In the genomic region with DNA sequence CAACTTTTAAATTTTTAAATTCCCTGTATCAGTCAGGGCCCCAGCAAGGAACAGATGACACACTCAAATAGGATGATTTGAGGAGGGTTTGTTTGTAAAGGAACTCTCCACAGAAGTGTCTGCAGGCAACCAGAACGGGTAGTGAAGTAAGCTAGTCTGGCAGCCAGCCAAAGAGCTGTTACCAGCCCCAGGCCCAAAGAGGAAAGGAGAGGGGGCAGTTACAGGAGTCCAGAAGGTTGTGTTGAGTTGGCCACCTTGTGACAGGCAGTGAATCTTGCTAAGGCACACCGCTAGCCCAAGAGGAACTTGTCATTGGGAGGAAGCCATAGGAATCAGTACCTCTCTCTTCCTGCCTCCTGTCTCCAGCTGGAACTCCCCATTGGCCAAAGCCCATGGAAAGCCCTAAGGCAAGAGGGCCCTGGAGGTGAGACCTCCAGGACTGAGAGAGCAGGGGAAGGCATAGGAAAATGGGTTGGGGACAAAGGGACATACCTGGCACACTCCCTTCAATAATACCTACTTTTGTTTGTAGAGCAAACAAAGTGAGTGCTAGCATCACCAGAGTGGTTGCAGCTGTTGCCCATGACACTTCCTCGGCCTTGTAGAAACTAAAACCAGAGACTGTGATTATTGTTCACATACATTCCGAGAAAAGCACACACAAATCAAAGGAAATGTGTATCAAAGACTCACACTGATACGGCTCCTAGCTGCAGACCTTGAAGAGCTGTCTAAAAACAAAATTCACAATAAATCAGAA, we compare ENCODE assay signal across 12 cellular contexts. TPM values are rescaled to one million over a fixed set of nuclear protein-coding genes. Genes with fewer than 3 reads are reported as not detected.
A peak's percentile ranks its signal among the peaks of the same experiment; 100 is the strongest.
DNase-seq lines count a peak whose midpoint lies in the region; ATAC-seq, FAIRE-seq and TF ChIP-seq lines count a peak whose summit lies in the region.
"Had no signal": no experiment of that assay in that cellular context is flagged by ENCODE, and none has a peak within 500 bp of the region (broad histone marks: within the 10 kb centered on the region; RNA-seq: fewer than 3 reads in every experiment).

No MANE protein-coding gene starts in this region.

- H3K4me3 ChIP-seq in HepG2 (replicated peaks in 1 of 3; ENCODE audit: insufficient read depth in 1 of 3, low read depth in 2 of 3, low read length in 3 of 3) (no peak overlapping the region), right lobe of liver (no peak overlapping the region), K562 (no peak overlapping the region), sigmoid colon (no peak overlapping the region)
- H3K4me3 ChIP-seq: MG63 had no signal

- intact Hi-C loops in HepG2 (cut with micrococcal nuclease; ENCODE audit: unreplicated experiment) = loop anchor here (5.0 kb wide), 1 partner anchor 40 kb away; no protein-coding TSS in a partner anchor
- intact Hi-C loops in right lobe of liver (cut with DNase I) = no loop called here
- intact Hi-C loops in K562 (cut with micrococcal nuclease) = loop anchor here (5.0 to 10.0 kb wide), 2 partner anchors 290 to 633 kb away; partner anchors contain the start of gene CYP51A1
- intact Hi-C loops in sigmoid colon (cut with DNase I) = no loop called here

- no TSS peak for BruUV-seq in HepG2 (replicated peaks; lab: Mats Ljungman, UMichigan)
- BruUV-seq in K562 (replicated peaks; lab: Mats Ljungman, UMichigan) = no TSS peak

- H3K9ac ChIP-seq in HepG2 (ENCODE audit: insufficient read depth, low read depth, low read length) (no peak overlapping the region), K562 (ENCODE audit: insufficient read depth in 1 of 2, low read depth in 2 of 2, low read length in 2 of 2) (no peak overlapping the region)

- no peaks in the 10 kb centered on the region for H4K20me1 ChIP-seq in HepG2 (ENCODE audit: insufficient read depth, low read length)
- H4K20me1 ChIP-seq in K562 (replicated peaks; ENCODE audit: control insufficient read depth, insufficient read depth, low read length) = no peaks in the 10 kb centered on the region

- peaks cover 21% of the 10 kb centered on the region for H3K4me1 ChIP-seq in HepG2 (ENCODE audit: insufficient read depth, low read length)
- no peaks in the 10 kb centered on the region for H3K4me1 ChIP-seq in right lobe of liver
- H3K4me1 ChIP-seq in K562 (replicated peaks in 1 of 2; ENCODE audit: control insufficient read depth in 2 of 2, insufficient read depth in 2 of 2, low read length in 2 of 2) = peaks cover 14 to 20% of the 10 kb centered on the region in 2 experiments
- peaks cover 0 to 8% (median 0%) of the 10 kb centered on the region in 4 donors for H3K4me1 ChIP-seq in sigmoid colon

- H3K27ac ChIP-seq in HepG2 (ENCODE audit: extremely low read length, insufficient read depth, low read length) (no peak overlapping the region), right lobe of liver (no peak overlapping the region), K562 (ENCODE audit: extremely low read depth, low read depth, low read length) (no peak overlapping the region), sigmoid colon (no peak overlapping the region)

- in situ Hi-C loops in HepG2 (cut with HindIII; ENCODE audit: extremely low pct_ligation_motif_present, low pct_unique_long_range_greater_than_20kb) (no loop called here), K562 (cut with MboI) (loop anchor here (10.0 kb wide), 1 partner anchor 587 kb away; no protein-coding TSS in a partner anchor), GM13977 (cut with MboI; ENCODE audit: low pct_unique_long_range_greater_than_20kb, low sequenced_read_pairs, unreplicated experiment) (no loop called here)

- POLR2A ChIA-PET in HepG2 (lab: Yijun Ruan, JAX) = interaction anchor here (1.4 kb wide), 1 partner anchor 25 kb away, joined by 3 read pairs; the partner anchor contains the start of gene GATAD1
- POLR2A ChIA-PET in K562 (lab: Yijun Ruan, JAX) = interaction anchor here (0.9 kb wide), 1 partner anchor 8 kb away, joined by 8 read pairs; no protein-coding TSS in a partner anchor

- no peaks in the 10 kb centered on the region for H3K79me2 ChIP-seq in HepG2 (ENCODE audit: insufficient read depth, low read length)
- no peaks in the 10 kb centered on the region for H3K79me2 ChIP-seq in K562 (ENCODE audit: control insufficient read depth, insufficient read depth, low read length)

- H3K4me2 ChIP-seq in HepG2 (ENCODE audit: low read depth, low read length) (peak overlapping the region; percentile 24; the same call in 1 of the 2 replicates), K562 (ENCODE audit: insufficient read depth, low read length) (no peak overlapping the region)

- DNase-seq in HepG2 (ENCODE audit: low spot score) = no peak
- no peak for DNase-seq in right lobe of liver
- DNase-seq in NCI-H510A (lab: John Stamatoyannopoulos, UW) = peak; percentile 58
- peak in 3 of 4 experiments; percentile 26 to 59 (median 33) for DNase-seq in K562 (ENCODE audit: extremely low read depth in 1 of 4, low spot score in 3 of 4)
- no peak for DNase-seq in sigmoid colon
- DNase-seq in EL = no peak
- DNase-seq in GM13977 (ENCODE audit: low spot score) = no peak
- DNase-seq: amniotic stem cell; MG63; stimulated activated CD8-positive, alpha-beta memory T cell treated with anti-CD3 and anti-CD28 coated beads, Interleukin-4, amount 100 ng/mL, for 48 hours had no signal

- TF ChIP-seq EP300 in HepG2 (IDR thresholded peaks at IDR 0.05; ENCODE audit: low read depth in 2 of 2, low read length in 2 of 2) = no peak
- TF ChIP-seq EP300 in HepG2 (CRISPR knock-in tag; IDR thresholded peaks at IDR 0.05; ENCODE audit: borderline replicate concordance) = no peak
- TF ChIP-seq EP300 in K562 (IDR thresholded peaks at IDR 0.05; ENCODE audit: low read length) = no peak
- no peak for TF ChIP-seq EP300 in sigmoid colon (IDR thresholded peaks at IDR 0.05)

- TF ChIP-seq RAD21 in HepG2 (CRISPR knock-in tag; IDR thresholded peaks at IDR 0.05) (no peak), K562 (CRISPR knock-in tag; conservative IDR thresholded peaks at IDR 0.05 in 1 of 2, IDR thresholded peaks at IDR 0.05 in 1 of 2) (no peak)

- H2AFZ ChIP-seq in HepG2 (ENCODE audit: low read length) = no peak overlapping the region
- H2AFZ ChIP-seq in K562 (ENCODE audit: low read depth, low read length) = peak overlapping the region; percentile 41

- ATAC-seq in HepG2 (no peak), right lobe of liver (no peak), K562 (no peak), GM18520 (IDR thresholded peaks at IDR 0.05; ENCODE audit: unreplicated experiment) (no peak)

- TF ChIP-seq POLR2A in HepG2 (IDR thresholded peaks at IDR 0.05; ENCODE audit: insufficient read depth in 1 of 2, low read depth in 2 of 2, low read length in 2 of 2) = no peak
- TF ChIP-seq POLR2A in right lobe of liver (IDR thresholded peaks at IDR 0.05) = no peak
- no peak for TF ChIP-seq POLR2A in K562 (conservative IDR thresholded peaks at IDR 0.05)
- TF ChIP-seq POLR2A in sigmoid colon (IDR thresholded peaks at IDR 0.05) = no peak

- FAIRE-seq in HepG2 (lab: Jason Lieb, UNC) (no peak), K562 (lab: Jason Lieb, UNC) (no peak)

- no peaks in the 10 kb centered on the region for H3K36me3 ChIP-seq in HepG2 (replicated peaks in 1 of 2; ENCODE audit: control insufficient read depth in 1 of 2, insufficient read depth in 2 of 2, low read length in 2 of 2)
- H3K36me3 ChIP-seq in right lobe of liver = no peaks in the 10 kb centered on the region
- no peaks in the 10 kb centered on the region; the same call in 2 of the 3 replicates for H3K36me3 ChIP-seq in K562 (ENCODE audit: control insufficient read depth, insufficient read depth, low read length)
- no peaks in the 10 kb centered on the region for H3K36me3 ChIP-seq in sigmoid colon
- H3K36me3 ChIP-seq: MG63 had no signal

- H3K9me3 ChIP-seq in HepG2 (ENCODE audit: low read length) (no peaks in the 10 kb centered on the region), right lobe of liver (no peaks in the 10 kb centered on the region), K562 (replicated peaks; ENCODE audit: control insufficient read depth, insufficient read depth, low read depth, low read length) (no peaks in the 10 kb centered on the region), sigmoid colon (no peaks in the 10 kb centered on the region)
- H3K9me3 ChIP-seq: MG63 had no signal

- no peaks in the 10 kb centered on the region for H3K27me3 ChIP-seq in HepG2 (ENCODE audit: control insufficient read depth in 1 of 2, insufficient read depth in 2 of 2, low read length in 2 of 2)
- no peaks in the 10 kb centered on the region for H3K27me3 ChIP-seq in right lobe of liver
- no peaks in the 10 kb centered on the region for H3K27me3 ChIP-seq in K562 (ENCODE audit: control insufficient read depth in 2 of 2, insufficient read depth in 2 of 2, low read length in 2 of 2)
- H3K27me3 ChIP-seq in sigmoid colon = peaks cover 0 to 5% (median 0%) of the 10 kb centered on the region in 3 donors
- H3K27me3 ChIP-seq: MG63 had no signal

- no peak for TF ChIP-seq CTCF in HepG2 (CRISPR knock-in tag; IDR thresholded peaks at IDR 0.05)
- no peak for TF ChIP-seq CTCF in right lobe of liver (IDR thresholded peaks at IDR 0.05)
- TF ChIP-seq CTCF in K562 (IDR thresholded peaks at IDR 0.05 in 2 of 3, conservative IDR thresholded peaks at IDR 0.05 in 1 of 3; ENCODE audit: insufficient read depth in 2 of 3, low read depth in 1 of 3, low read length in 3 of 3) = no peak
- TF ChIP-seq CTCF in sigmoid colon (IDR thresholded peaks at IDR 0.05) = no peak
- TF ChIP-seq CTCF in GM13977 (IDR thresholded peaks at IDR 0.05; ENCODE audit: extremely low read depth, insufficient read depth, missing control alignments) = no peak

- 1% methylated on average over 4 of the region's 5 CpGs for WGBS in HepG2 (ENCODE audit: low lambda C conversion rate)
- 57% methylated on average over 4 of the region's 5 CpGs for WGBS in right lobe of liver (ENCODE audit: insufficient coverage, low coverage, low lambda C conversion rate, missing lambda C conversion rate)
- 25% methylated on average over 5 of the region's 5 CpGs for WGBS in K562 (ENCODE audit: insufficient coverage, low coverage, missing lambda C conversion rate)
- WGBS in sigmoid colon, 2 donors = 23 to 44% methylated on average over 5 of the region's 5 CpGs

- no peaks in the 10 kb centered on the region for H3K9me1 ChIP-seq in K562 (ENCODE audit: control insufficient read depth, insufficient read depth, low read length)

- CTCF ChIA-PET in HepG2 (lab: Yijun Ruan, JAX; ENCODE audit: low intra/inter-chr PET ratio, low total read pairs) = no interaction called here
- CTCF ChIA-PET in K562 (lab: Yijun Ruan, JAX; ENCODE audit: low intra/inter-chr PET ratio) = no interaction called here

RNA-seq across cellular contexts. Expression of gene GATAD1, which starts 25.4 kb away (rescaled TPM):
- 16.2 and 20.6 TPM in 2 replicates for total RNA-seq in HepG2 (2016; rRNA removed; fragmentation: Illumina TruSeq; extraction: Trizol)
- 4.8 and 5.2 TPM in 2 replicates for total RNA-seq in HepG2 (2016; cell fraction: cytosol; rRNA removed; fragmentation: Illumina TruSeq; extraction: Trizol; ENCODE audit: low read depth)
- total RNA-seq in HepG2 (2016; cell fraction: insoluble cytoplasmic fraction; rRNA removed; fragmentation: Illumina TruSeq; extraction: Trizol) = 16.4 and 19.7 TPM in 2 replicates
- 14.5 and 15.8 TPM in 2 replicates for total RNA-seq in HepG2 (2016; cell fraction: membrane; rRNA removed; fragmentation: Illumina TruSeq; extraction: Trizol)
- total RNA-seq in HepG2 (2016; cell fraction: nucleus; rRNA removed; fragmentation: Illumina TruSeq; extraction: Trizol) = 23.8 and 26.1 TPM in 2 replicates
- polyA plus RNA-seq in HepG2 (2011; rRNA removed) = 36.3 and 42.1 TPM in 2 replicates
- polyA plus RNA-seq in HepG2 (2011; cell fraction: cytosol; rRNA removed) = 16.2 and 22.4 TPM in 2 replicates
- polyA plus RNA-seq in HepG2 (2011; cell fraction: nucleus; rRNA removed) = 23.9 and 33.1 TPM in 2 replicates
- polyA plus RNA-seq in HepG2 (2012) = 23.9 and 25.0 TPM in 2 replicates
- polyA plus RNA-seq in HepG2 (2016; cell fraction: cytosol; fragmentation: Illumina TruSeq; extraction: Trizol; ENCODE audit: low read depth) = 4.0 and 4.5 TPM in 2 replicates
- polyA plus RNA-seq in HepG2 (2016; cell fraction: insoluble cytoplasmic fraction; fragmentation: Illumina TruSeq; extraction: Trizol; ENCODE audit: low read depth) = 21.6 and 22.3 TPM in 2 replicates
- polyA plus RNA-seq in HepG2 (2016; cell fraction: membrane; fragmentation: Illumina TruSeq; extraction: Trizol; ENCODE audit: low read depth) = 9.4 and 11.1 TPM in 2 replicates
- polyA plus RNA-seq in HepG2 (2016; cell fraction: nucleus; fragmentation: Illumina TruSeq; extraction: Trizol; ENCODE audit: insufficient read depth, low read depth) = 46.3 and 50.1 TPM in 2 replicates
- 19.0 and 26.5 TPM in 2 replicates for polyA minus RNA-seq in HepG2 (2011; rRNA and poly(A)+ RNA removed; ENCODE audit: low replicate concordance)
- polyA minus RNA-seq in HepG2 (2011; cell fraction: cytosol; rRNA and poly(A)+ RNA removed) = 11.0 and 14.0 TPM in 2 replicates
- polyA minus RNA-seq in HepG2 (2011; cell fraction: nucleus; rRNA and poly(A)+ RNA removed) = 64.0 and 72.0 TPM in 2 replicates
- 10 to 100 TPM; 11.5 to 16.8 (median 14.0) TPM for total RNA-seq in right lobe of liver
- 74.9 and 145 TPM in 2 replicates for total RNA-seq in K562 (2011; cell fraction: chromatin; rRNA removed; ENCODE audit: low replicate concordance)
- total RNA-seq in K562 (2011; cell fraction: nucleolus; rRNA removed) = 54.0 and 59.3 TPM in 2 replicates
- 82.3 and 137 TPM in 2 replicates for total RNA-seq in K562 (2011; cell fraction: nucleoplasm; rRNA removed)
- 24.6 and 34.7 TPM in 2 replicates for total RNA-seq in K562 (2014; rRNA removed)
- 34.3 and 37.4 TPM in 2 replicates for total RNA-seq in K562 (2014; rRNA removed; fragmentation: Illumina TruSeq; extraction: Trizol)
- total RNA-seq in K562 (2015; rRNA removed; fragmentation: Illumina TruSeq; extraction: Trizol) = 34.6 and 37.1 TPM in 2 replicates
- 25.0 and 27.5 TPM in 2 replicates for total RNA-seq in K562 (2021)
- 54.9 and 67.7 TPM in 2 replicates for polyA plus RNA-seq in K562 (2011; rRNA removed)
- polyA plus RNA-seq in K562 (2011; cell fraction: cytosol; rRNA removed) = 21.4 and 35.1 TPM in 2 replicates
- 47.7 TPM in 2 replicates for polyA plus RNA-seq in K562 (2011; cell fraction: nucleus; rRNA removed)
- 19.0 and 41.6 TPM in 2 replicates for polyA plus RNA-seq in K562 (2012)
- 34.1 and 40.8 TPM in 2 replicates for polyA plus RNA-seq in K562 (2014; fragmentation: Illumina TruSeq; extraction: Trizol)
- polyA plus RNA-seq in K562 (2014; fragmentation: Nextera tagmentation; extraction: Ambion mirVana) = 1 to 10 TPM; 9.3 to 9.4 TPM
- polyA plus RNA-seq in K562 (2014; rRNA removed) = 37.2 and 39.2 TPM in 2 replicates
- 44.5 and 46.3 TPM in 2 replicates for polyA minus RNA-seq in K562 (2011; rRNA and poly(A)+ RNA removed)
- polyA minus RNA-seq in K562 (2011; cell fraction: cytosol; rRNA and poly(A)+ RNA removed) = 13.2 and 19.8 TPM in 2 replicates
- polyA minus RNA-seq in K562 (2011; cell fraction: nucleus; rRNA and poly(A)+ RNA removed) = 59.0 and 88.5 TPM in 2 replicates
- 10 to 100 TPM; 26.5 to 57.1 (median 47.7) TPM for total RNA-seq in sigmoid colon
- 10 to 100 TPM; 14.8 to 16.8 (median 15.0) TPM for polyA plus RNA-seq in sigmoid colon

RNA-seq across cellular contexts. Expression of gene ERVW-1, which starts 55.9 kb away (rescaled TPM):
- not detected in 2 replicates for total RNA-seq in HepG2 (2016; rRNA removed; fragmentation: Illumina TruSeq; extraction: Trizol)
- total RNA-seq in HepG2 (2016; cell fraction: cytosol; rRNA removed; fragmentation: Illumina TruSeq; extraction: Trizol; ENCODE audit: low read depth) = not detected in 2 replicates
- not detected in 2 replicates for total RNA-seq in HepG2 (2016; cell fraction: insoluble cytoplasmic fraction; rRNA removed; fragmentation: Illumina TruSeq; extraction: Trizol)
- total RNA-seq in HepG2 (2016; cell fraction: membrane; rRNA removed; fragmentation: Illumina TruSeq; extraction: Trizol) = not detected in 2 replicates
- not detected in 2 replicates for total RNA-seq in HepG2 (2016; cell fraction: nucleus; rRNA removed; fragmentation: Illumina TruSeq; extraction: Trizol)
- not detected in 2 replicates for polyA plus RNA-seq in HepG2 (2011; rRNA removed)
- polyA plus RNA-seq in HepG2 (2011; cell fraction: cytosol; rRNA removed) = not detected in 2 replicates
- polyA plus RNA-seq in HepG2 (2011; cell fraction: nucleus; rRNA removed) = 0.05 TPM in 1 of 2 replicates, not detected in the other
- polyA plus RNA-seq in HepG2 (2012) = 0.27 and 0.28 TPM in 2 replicates
- polyA plus RNA-seq in HepG2 (2016; cell fraction: cytosol; fragmentation: Illumina TruSeq; extraction: Trizol; ENCODE audit: low read depth) = not detected in 2 replicates
- polyA plus RNA-seq in HepG2 (2016; cell fraction: insoluble cytoplasmic fraction; fragmentation: Illumina TruSeq; extraction: Trizol; ENCODE audit: low read depth) = not detected in 2 replicates
- not detected in 2 replicates for polyA plus RNA-seq in HepG2 (2016; cell fraction: membrane; fragmentation: Illumina TruSeq; extraction: Trizol; ENCODE audit: low read depth)
- polyA plus RNA-seq in HepG2 (2016; cell fraction: nucleus; fragmentation: Illumina TruSeq; extraction: Trizol; ENCODE audit: insufficient read depth, low read depth) = not detected in 2 replicates
- polyA minus RNA-seq in HepG2 (2011; rRNA and poly(A)+ RNA removed; ENCODE audit: low replicate concordance) = not detected in 2 replicates
- not detected in 2 replicates for polyA minus RNA-seq in HepG2 (2011; cell fraction: cytosol; rRNA and poly(A)+ RNA removed)
- polyA minus RNA-seq in HepG2 (2011; cell fraction: nucleus; rRNA and poly(A)+ RNA removed) = not detected in 2 replicates
- not detected for total RNA-seq in right lobe of liver
- total RNA-seq in K562 (2011; cell fraction: chromatin; rRNA removed; ENCODE audit: low replicate concordance) = 0.14 TPM in 1 of 2 replicates, not detected in the other
- not detected in 2 replicates for total RNA-seq in K562 (2011; cell fraction: nucleolus; rRNA removed)
- 0.44 TPM in 1 of 2 replicates, not detected in the other for total RNA-seq in K562 (2011; cell fraction: nucleoplasm; rRNA removed)
- not detected in 2 replicates for total RNA-seq in K562 (2014; rRNA removed)
- not detected in 2 replicates for total RNA-seq in K562 (2014; rRNA removed; fragmentation: Illumina TruSeq; extraction: Trizol)
- total RNA-seq in K562 (2015; rRNA removed; fragmentation: Illumina TruSeq; extraction: Trizol) = 0.04 TPM in 1 of 2 replicates, not detected in the other
- total RNA-seq in K562 (2021) = not detected in 2 replicates
- polyA plus RNA-seq in K562 (2011; rRNA removed) = not detected in 2 replicates
- polyA plus RNA-seq in K562 (2011; cell fraction: cytosol; rRNA removed) = not detected in 2 replicates
- polyA plus RNA-seq in K562 (2011; cell fraction: nucleus; rRNA removed) = not detected in 2 replicates
- 0.13 and 0.43 TPM in 2 replicates for polyA plus RNA-seq in K562 (2012)
- not detected in 2 replicates for polyA plus RNA-seq in K562 (2014; fragmentation: Illumina TruSeq; extraction: Trizol)
- polyA plus RNA-seq in K562 (2014; fragmentation: Nextera tagmentation; extraction: Ambion mirVana) = not detected
- polyA plus RNA-seq in K562 (2014; rRNA removed) = not detected in 2 replicates
- not detected in 2 replicates for polyA minus RNA-seq in K562 (2011; rRNA and poly(A)+ RNA removed)
- not detected in 2 replicates for polyA minus RNA-seq in K562 (2011; cell fraction: cytosol; rRNA and poly(A)+ RNA removed)
- not detected in 2 replicates for polyA minus RNA-seq in K562 (2011; cell fraction: nucleus; rRNA and poly(A)+ RNA removed)
- not detected for total RNA-seq in sigmoid colon
- polyA plus RNA-seq in sigmoid colon = under 1 TPM in 1 of 3 donors, not detected in 2; 0.03 TPM
- total RNA-seq: skeletal muscle tissue had no signal

Comparison
In these comparisons a context has a peak if more than half of its experiments do, and no peak if none do; other contexts are left out.
1. intact Hi-C loops: an anchor here in HepG2 (5.0 kb wide) and K562 (5.0 to 10.0 kb wide); none called in right lobe of liver and sigmoid colon.
2. DNase-seq: peak in NCI-H510A (single experiment) and K562 (3 of 4); none in HepG2 (single experiment), right lobe of liver (0 of 3), sigmoid colon (single experiment), EL (single experiment) and GM13977 (single experiment).
3. Of the 241 proteins assayed by ChIP-seq in both HepG2 and K562: peak only in HepG2: none; only in K562: MEIS2 and NFIC; in both: none; in neither: 239.